Comparison of ENCODE assay signal across 1 cellular context in genomic region chr11:90166982-90167573, GRCh38. TPM values are rescaled to one million over a fixed set of nuclear protein-coding genes. Genes with fewer than 3 reads are reported as not detected.
"Had no signal": no experiment of that assay in that cellular context is flagged by ENCODE, and none has a peak within 500 bp of the region (broad histone marks: within the 10 kb centered on the region; RNA-seq: fewer than 3 reads in every experiment).

No MANE protein-coding gene starts in this region.

RNA-seq across cellular contexts. Expression of gene NAALAD2, which starts 32.6 kb away (rescaled TPM):
- total RNA-seq: HT-29 had no signal
